Comparison of ENCODE assay signal across 1 cellular context in the genomic region with DNA sequence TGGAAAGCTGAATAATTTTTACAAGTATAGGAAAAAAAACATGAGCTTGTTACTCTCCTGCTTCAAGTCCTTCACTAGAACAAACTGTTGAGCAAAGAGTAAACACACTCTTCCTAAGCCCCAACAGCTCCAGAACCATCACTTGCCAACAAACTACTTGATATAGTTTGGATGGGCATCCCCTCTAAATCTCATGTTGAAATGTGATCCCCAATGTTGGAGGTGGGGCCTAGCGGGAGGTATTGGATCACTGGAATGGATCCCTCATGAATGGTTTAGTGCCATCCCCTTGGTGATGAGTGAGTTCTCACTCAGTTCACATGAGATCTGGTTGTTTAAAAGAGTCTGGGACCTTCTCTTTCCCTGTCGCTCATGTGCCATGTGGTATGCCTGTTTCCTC.
TF ChIP-seq lines count a peak whose summit lies in the region.

No MANE protein-coding gene starts in this region.

TF ChIP-seq in H1, 55 proteins besides CTCF, POLR2A, EP300 and RAD21 (continued from another document):
- no peak for TF ChIP-seq POLR2AphosphoS5 (IDR thresholded peaks at IDR 0.05; ENCODE audit: low read depth, low read length)
- no peak for TF ChIP-seq EGR1 (IDR thresholded peaks at IDR 0.05; ENCODE audit: borderline replicate concordance, low read depth, low read length)
- TF ChIP-seq, protein P1, sequence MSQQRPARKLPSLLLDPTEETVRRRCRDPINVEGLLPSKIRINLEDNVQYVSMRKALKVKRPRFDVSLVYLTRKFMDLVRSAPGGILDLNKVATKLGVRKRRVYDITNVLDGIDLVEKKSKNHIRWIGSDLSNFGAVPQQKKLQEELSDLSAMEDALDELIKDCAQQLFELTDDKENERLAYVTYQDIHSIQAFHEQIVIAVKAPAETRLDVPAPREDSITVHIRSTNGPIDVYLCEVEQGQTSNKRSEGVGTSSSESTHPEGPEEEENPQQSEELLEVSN (IDR thresholded peaks at IDR 0.05) = no peak
- TF ChIP-seq, protein P2, sequence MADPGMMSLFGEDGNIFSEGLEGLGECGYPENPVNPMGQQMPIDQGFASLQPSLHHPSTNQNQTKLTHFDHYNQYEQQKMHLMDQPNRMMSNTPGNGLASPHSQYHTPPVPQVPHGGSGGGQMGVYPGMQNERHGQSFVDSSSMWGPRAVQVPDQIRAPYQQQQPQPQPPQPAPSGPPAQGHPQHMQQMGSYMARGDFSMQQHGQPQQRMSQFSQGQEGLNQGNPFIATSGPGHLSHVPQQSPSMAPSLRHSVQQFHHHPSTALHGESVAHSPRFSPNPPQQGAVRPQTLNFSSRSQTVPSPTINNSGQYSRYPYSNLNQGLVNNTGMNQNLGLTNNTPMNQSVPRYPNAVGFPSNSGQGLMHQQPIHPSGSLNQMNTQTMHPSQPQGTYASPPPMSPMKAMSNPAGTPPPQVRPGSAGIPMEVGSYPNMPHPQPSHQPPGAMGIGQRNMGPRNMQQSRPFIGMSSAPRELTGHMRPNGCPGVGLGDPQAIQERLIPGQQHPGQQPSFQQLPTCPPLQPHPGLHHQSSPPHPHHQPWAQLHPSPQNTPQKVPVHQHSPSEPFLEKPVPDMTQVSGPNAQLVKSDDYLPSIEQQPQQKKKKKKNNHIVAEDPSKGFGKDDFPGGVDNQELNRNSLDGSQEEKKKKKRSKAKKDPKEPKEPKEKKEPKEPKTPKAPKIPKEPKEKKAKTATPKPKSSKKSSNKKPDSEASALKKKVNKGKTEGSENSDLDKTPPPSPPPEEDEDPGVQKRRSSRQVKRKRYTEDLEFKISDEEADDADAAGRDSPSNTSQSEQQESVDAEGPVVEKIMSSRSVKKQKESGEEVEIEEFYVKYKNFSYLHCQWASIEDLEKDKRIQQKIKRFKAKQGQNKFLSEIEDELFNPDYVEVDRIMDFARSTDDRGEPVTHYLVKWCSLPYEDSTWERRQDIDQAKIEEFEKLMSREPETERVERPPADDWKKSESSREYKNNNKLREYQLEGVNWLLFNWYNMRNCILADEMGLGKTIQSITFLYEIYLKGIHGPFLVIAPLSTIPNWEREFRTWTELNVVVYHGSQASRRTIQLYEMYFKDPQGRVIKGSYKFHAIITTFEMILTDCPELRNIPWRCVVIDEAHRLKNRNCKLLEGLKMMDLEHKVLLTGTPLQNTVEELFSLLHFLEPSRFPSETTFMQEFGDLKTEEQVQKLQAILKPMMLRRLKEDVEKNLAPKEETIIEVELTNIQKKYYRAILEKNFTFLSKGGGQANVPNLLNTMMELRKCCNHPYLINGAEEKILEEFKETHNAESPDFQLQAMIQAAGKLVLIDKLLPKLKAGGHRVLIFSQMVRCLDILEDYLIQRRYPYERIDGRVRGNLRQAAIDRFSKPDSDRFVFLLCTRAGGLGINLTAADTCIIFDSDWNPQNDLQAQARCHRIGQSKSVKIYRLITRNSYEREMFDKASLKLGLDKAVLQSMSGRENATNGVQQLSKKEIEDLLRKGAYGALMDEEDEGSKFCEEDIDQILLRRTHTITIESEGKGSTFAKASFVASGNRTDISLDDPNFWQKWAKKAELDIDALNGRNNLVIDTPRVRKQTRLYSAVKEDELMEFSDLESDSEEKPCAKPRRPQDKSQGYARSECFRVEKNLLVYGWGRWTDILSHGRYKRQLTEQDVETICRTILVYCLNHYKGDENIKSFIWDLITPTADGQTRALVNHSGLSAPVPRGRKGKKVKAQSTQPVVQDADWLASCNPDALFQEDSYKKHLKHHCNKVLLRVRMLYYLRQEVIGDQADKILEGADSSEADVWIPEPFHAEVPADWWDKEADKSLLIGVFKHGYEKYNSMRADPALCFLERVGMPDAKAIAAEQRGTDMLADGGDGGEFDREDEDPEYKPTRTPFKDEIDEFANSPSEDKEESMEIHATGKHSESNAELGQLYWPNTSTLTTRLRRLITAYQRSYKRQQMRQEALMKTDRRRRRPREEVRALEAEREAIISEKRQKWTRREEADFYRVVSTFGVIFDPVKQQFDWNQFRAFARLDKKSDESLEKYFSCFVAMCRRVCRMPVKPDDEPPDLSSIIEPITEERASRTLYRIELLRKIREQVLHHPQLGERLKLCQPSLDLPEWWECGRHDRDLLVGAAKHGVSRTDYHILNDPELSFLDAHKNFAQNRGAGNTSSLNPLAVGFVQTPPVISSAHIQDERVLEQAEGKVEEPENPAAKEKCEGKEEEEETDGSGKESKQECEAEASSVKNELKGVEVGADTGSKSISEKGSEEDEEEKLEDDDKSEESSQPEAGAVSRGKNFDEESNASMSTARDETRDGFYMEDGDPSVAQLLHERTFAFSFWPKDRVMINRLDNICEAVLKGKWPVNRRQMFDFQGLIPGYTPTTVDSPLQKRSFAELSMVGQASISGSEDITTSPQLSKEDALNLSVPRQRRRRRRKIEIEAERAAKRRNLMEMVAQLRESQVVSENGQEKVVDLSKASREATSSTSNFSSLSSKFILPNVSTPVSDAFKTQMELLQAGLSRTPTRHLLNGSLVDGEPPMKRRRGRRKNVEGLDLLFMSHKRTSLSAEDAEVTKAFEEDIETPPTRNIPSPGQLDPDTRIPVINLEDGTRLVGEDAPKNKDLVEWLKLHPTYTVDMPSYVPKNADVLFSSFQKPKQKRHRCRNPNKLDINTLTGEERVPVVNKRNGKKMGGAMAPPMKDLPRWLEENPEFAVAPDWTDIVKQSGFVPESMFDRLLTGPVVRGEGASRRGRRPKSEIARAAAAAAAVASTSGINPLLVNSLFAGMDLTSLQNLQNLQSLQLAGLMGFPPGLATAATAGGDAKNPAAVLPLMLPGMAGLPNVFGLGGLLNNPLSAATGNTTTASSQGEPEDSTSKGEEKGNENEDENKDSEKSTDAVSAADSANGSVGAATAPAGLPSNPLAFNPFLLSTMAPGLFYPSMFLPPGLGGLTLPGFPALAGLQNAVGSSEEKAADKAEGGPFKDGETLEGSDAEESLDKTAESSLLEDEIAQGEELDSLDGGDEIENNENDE (IDR thresholded peaks at IDR 0.05; ENCODE audit: insufficient replicate concordance, low read length) = no peak
- no peak for TF ChIP-seq CBX5 (IDR thresholded peaks at IDR 0.05; ENCODE audit: low read depth, low read length)
- no peak for TF ChIP-seq TCF12 (IDR thresholded peaks at IDR 0.05; ENCODE audit: low read depth, low read length)
- no peak for TF ChIP-seq RBBP5 (IDR thresholded peaks at IDR 0.05; ENCODE audit: borderline replicate concordance, low read depth, low read length)
- no peak for TF ChIP-seq SP1 (IDR thresholded peaks at IDR 0.05; ENCODE audit: low read depth, low read length)
